8 cellular contexts compared by ENCODE assay signal in the genomic region with DNA sequence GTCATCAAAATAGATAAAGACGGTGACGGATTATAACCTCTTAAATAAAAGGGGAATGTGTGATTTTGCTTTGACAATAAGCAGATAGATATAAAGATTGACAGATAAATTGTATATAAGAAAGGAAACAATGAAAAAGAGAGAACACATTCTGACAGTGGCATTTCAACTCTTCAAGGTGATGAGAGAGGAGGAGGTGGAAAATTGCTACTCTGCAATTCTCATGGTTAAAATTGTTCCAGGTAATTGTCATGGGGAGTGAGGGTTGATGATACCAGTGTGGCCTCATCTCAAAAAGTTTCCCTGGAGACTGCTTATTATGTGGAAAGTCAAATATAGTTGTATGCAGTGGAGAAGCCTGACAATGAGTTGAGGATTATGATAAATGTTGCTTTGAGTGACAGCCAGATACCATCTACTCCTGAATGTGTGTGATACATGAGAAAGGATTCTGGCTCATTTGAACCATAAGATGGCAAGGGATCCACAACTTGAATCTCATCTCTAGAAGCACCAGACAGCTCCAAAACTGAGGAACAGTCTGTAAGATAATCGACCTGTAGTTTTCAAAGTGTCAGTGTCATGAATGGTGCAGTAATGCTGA.
"Had no signal": no experiment of that assay in that cellular context is flagged by ENCODE, and none has a peak within 500 bp of the region (broad histone marks: within the 10 kb centered on the region; RNA-seq: fewer than 3 reads in every experiment).

No MANE protein-coding gene starts in this region.

- H2AFZ ChIP-seq: GM23248, GM23338 had no signal

- H3K4me2 ChIP-seq: GM23338 had no signal

- H3K27ac ChIP-seq: GM23248 had no signal

- H3K36me3 ChIP-seq: HAP-1 had no signal

- H3K9ac ChIP-seq: GM23248 had no signal

- H3K9me3 ChIP-seq: HAP-1 had no signal

- DNase-seq: GM23248, GOT3, H7, H9, HCEC 1CT, HFFc6 had no signal

- H3K4me3 ChIP-seq: GM23248, GM23338, HAP-1 had no signal
